Comparison of ENCODE assay signal across 7 cellular contexts in the genomic region with DNA sequence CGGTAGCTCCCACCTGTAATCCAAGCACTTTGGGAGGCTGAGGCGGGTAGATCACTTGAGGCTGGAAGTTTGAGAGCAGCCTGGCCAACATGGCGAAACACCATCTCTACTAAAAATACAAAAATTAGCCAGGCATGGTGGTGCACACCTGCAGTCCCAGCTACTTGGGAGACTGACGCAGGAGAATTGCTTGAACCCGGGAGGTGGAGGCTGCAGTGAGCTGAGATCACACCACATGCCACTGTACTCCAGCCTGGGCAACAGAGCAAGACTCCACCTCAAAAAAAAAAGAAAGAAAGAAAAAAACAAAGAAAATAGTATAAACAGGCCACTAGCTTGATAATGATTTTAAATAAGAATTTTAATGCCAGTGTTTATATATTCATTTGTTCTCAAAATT. TPM values are rescaled to one million over a fixed set of nuclear protein-coding genes. Genes with fewer than 3 reads are reported as not detected.
A peak's percentile ranks its signal among the peaks of the same experiment; 100 is the strongest.
DNase-seq lines count a peak whose midpoint lies in the region; TF ChIP-seq lines count a peak whose summit lies in the region.
"Not testable (repeated sequence)": the region's sequence is repeated elsewhere in the genome, so short reads cannot be mapped to it uniquely, and the experiment has no call there.

No MANE protein-coding gene starts in this region.

- peaks cover 58% of the 10 kb centered on the region for H3K36me3 Mint-ChIP-seq in Calu3 (ENCODE audit: insufficient read depth, unreplicated experiment)
- H3K36me3 Mint-ChIP-seq in MCF 10A (ENCODE audit: insufficient read depth, unreplicated experiment); neural progenitor cell: not testable (repeated sequence)

- H3K27ac ChIP-seq in HEK293 (ENCODE audit: extremely low read depth, low read depth, low read length); neural progenitor cell: not testable (repeated sequence)
- H3K27ac ChIP-seq in PC-9, result peak overlapping the region; percentile 99
- 0 out of 2 replicates have a peak overlapping the region, but pooled peaks have one; percentile 1 for H3K27ac ChIP-seq in VCaP
- peak overlapping the region; percentile 99 for H3K27ac ChIP-seq in epithelial cell of prostate

- BruUV-seq in Calu3 (replicated peaks; lab: Mats Ljungman, UMichigan); PC-9 (replicated peaks; lab: Mats Ljungman, UMichigan); MCF 10A (replicated peaks; lab: Mats Ljungman, UMichigan): not testable (repeated sequence)

- H4K20me1 ChIP-seq in PC-9 (ENCODE audit: insufficient read depth), result peaks cover 51% of the 10 kb centered on the region
- H4K20me1 ChIP-seq in neural progenitor cell (ENCODE audit: low read depth), result peaks cover 93% of the 10 kb centered on the region

- not testable (repeated sequence) for H3K27me3 Mint-ChIP-seq in Calu3 (ENCODE audit: unreplicated experiment); MCF 10A (ENCODE audit: insufficient read depth, unreplicated experiment); neural progenitor cell (ENCODE audit: insufficient read depth, low read depth)

- not testable (repeated sequence) for H3K9me3 ChIP-seq in HEK293 (ENCODE audit: control insufficient read depth, insufficient read depth, low read depth, low read length); PC-9 (ENCODE audit: insufficient read depth, low read depth); neural progenitor cell (ENCODE audit: low read depth)

- H3K27me3 ChIP-seq in PC-9 (ENCODE audit: insufficient read depth, low read depth); neural progenitor cell: not testable (repeated sequence)

- H3K4me3 ChIP-seq in HEK293 (ENCODE audit: low read depth, low read length); neural progenitor cell: not testable (repeated sequence)
- peak overlapping the region; percentile 82; the same call in 1 of the 2 replicates for H3K4me3 ChIP-seq in PC-9

- H3K4me1 ChIP-seq in HEK293 (ENCODE audit: control insufficient read depth, insufficient read depth, low read length) (peaks cover 32% of the 10 kb centered on the region), PC-9 (replicated peaks; ENCODE audit: insufficient read depth) (peaks cover 58% of the 10 kb centered on the region), neural progenitor cell (peaks cover 54% of the 10 kb centered on the region)

- DNase-seq in Calu3; PC-9; MCF 10A (ENCODE audit: unreplicated experiment); epithelial cell of prostate (ENCODE audit: low read depth, low spot score); neural progenitor cell (ENCODE audit: low spot score): not testable (repeated sequence)

- intact Hi-C loops in Calu3 (cut with micrococcal nuclease; ENCODE audit: unreplicated experiment), result loop anchor here (2.0 to 5.0 kb wide), 2 partner anchors 14 to 37 kb away; no protein-coding TSS in a partner anchor
- intact Hi-C loops in PC-9 (cut with micrococcal nuclease; ENCODE audit: unreplicated experiment); MCF 10A (cut with micrococcal nuclease): not testable (repeated sequence)

- not testable (repeated sequence) for H2AFZ ChIP-seq in PC-9; neural progenitor cell (replicated peaks)

- H3K36me3 ChIP-seq in HEK293 (ENCODE audit: control insufficient read depth in 2 of 2, insufficient read depth in 1 of 2, low read length in 2 of 2); neural progenitor cell: not testable (repeated sequence)
- peaks cover 27% of the 10 kb centered on the region for H3K36me3 ChIP-seq in PC-9 (ENCODE audit: low read depth)

- not testable (repeated sequence) for H3K4me3 Mint-ChIP-seq in Calu3 (ENCODE audit: low read depth, unreplicated experiment); MCF 10A (ENCODE audit: unreplicated experiment); neural progenitor cell

- H3F3A ChIP-seq in PC-9 (ENCODE audit: insufficient read depth, low read depth) (peaks cover 25% of the 10 kb centered on the region), neural progenitor cell (ENCODE audit: low read depth) (peaks cover 16% of the 10 kb centered on the region)

- CTCF ChIA-PET in Calu3 (lab: Charles Lee), result not testable (repeated sequence)
- CTCF ChIA-PET in HEK293 (lab: Yijun Ruan, JAX) (interaction anchor here (0.5 kb wide), 1 partner anchor 54 kb away, joined by 3 read pairs; no protein-coding TSS in a partner anchor), PC-9 (lab: Charles Lee) (interaction anchor here (0.5 kb wide), 1 partner anchor 14 kb away, joined by 3 read pairs; no protein-coding TSS in a partner anchor), MCF 10A (lab: Yijun Ruan, JAX) (interaction anchor here (1.2 to 2.6 kb wide), 3 partner anchors 21 to 264 kb away, joined by 5 to 15 read pairs (median 6); no protein-coding TSS in a partner anchor)

- H3K79me2 ChIP-seq in PC-9 (ENCODE audit: low read depth), result peaks cover 99% of the 10 kb centered on the region
- peaks cover 100% of the 10 kb centered on the region for H3K79me2 ChIP-seq in neural progenitor cell (ENCODE audit: low read depth)

- H3K4me1 Mint-ChIP-seq in Calu3 (ENCODE audit: low read depth, unreplicated experiment), result peaks cover 44% of the 10 kb centered on the region
- peaks cover 46% of the 10 kb centered on the region for H3K4me1 Mint-ChIP-seq in MCF 10A (ENCODE audit: insufficient read depth, unreplicated experiment)
- peaks cover 43% of the 10 kb centered on the region for H3K4me1 Mint-ChIP-seq in neural progenitor cell

- H3K27ac Mint-ChIP-seq in Calu3 (ENCODE audit: unreplicated experiment), result peak overlapping the region; percentile 85
- peak overlapping the region; percentile 31 for H3K27ac Mint-ChIP-seq in MCF 10A (ENCODE audit: low read depth, unreplicated experiment)
- H3K27ac Mint-ChIP-seq in neural progenitor cell, result not testable (repeated sequence)

- not testable (repeated sequence) for H3K9ac ChIP-seq in neural progenitor cell

- H3K9me3 Mint-ChIP-seq in Calu3 (ENCODE audit: low read depth, unreplicated experiment); MCF 10A (ENCODE audit: unreplicated experiment); neural progenitor cell: not testable (repeated sequence)

- POLR2A ChIA-PET in HEK293 (lab: Yijun Ruan, JAX), result interaction anchor here (1.7 kb wide), 1 partner anchor 11 kb away, joined by 4 read pairs; no protein-coding TSS in a partner anchor
- POLR2A ChIA-PET in PC-9 (lab: Charles Lee; ENCODE audit: unreplicated experiment), result not testable (repeated sequence)
- POLR2A ChIA-PET in MCF 10A (lab: Yijun Ruan, JAX), result interaction anchor here (0.9 to 11.0 kb wide), 8 partner anchors 8 to 249 kb away, joined by 3 to 103 read pairs (median 5); partner anchors contain the start of gene PAWR

- TF ChIP-seq CTCF in Calu3 (IDR thresholded peaks at IDR 0.05; ENCODE audit: unreplicated experiment); HEK293 (tag by site-specific recombination; IDR thresholded peaks at IDR 0.05); PC-9 (conservative IDR thresholded peaks at IDR 0.05); VCaP (conservative IDR thresholded peaks at IDR 0.05); MCF 10A (IDR thresholded peaks at IDR 0.05; ENCODE audit: unreplicated experiment); neural progenitor cell (IDR thresholded peaks at IDR 0.05): not testable (repeated sequence)

- H3K9me2 ChIP-seq in PC-9 (ENCODE audit: insufficient read depth), result not testable (repeated sequence)

- H3K4me2 ChIP-seq in PC-9 (peak overlapping the region; percentile 81), neural progenitor cell (peak overlapping the region; percentile 32)

TF ChIP-seq in HEK293, 187 proteins besides CTCF, POLR2A, EP300 and RAD21:
- TF ChIP-seq ZSCAN16 (tag by site-specific recombination; IDR thresholded peaks at IDR 0.05) (0 out of 2 replicates have a peak, but pooled peaks have one; percentile 15), ZNF585B (tag by site-specific recombination; IDR thresholded peaks at IDR 0.05) (0 out of 2 replicates have a peak, but pooled peaks have one; percentile 13)

RNA-seq across cellular contexts. Expression of gene PAWR, which starts 6.4 kb away (rescaled TPM):
- total RNA-seq in Calu3 (2022) (172 and 204 TPM in 2 replicates), PC-9 (2021) (204 and 361 TPM in 2 replicates), MCF 10A (2022) (248 and 330 TPM in 2 replicates), neural progenitor cell (ENCODE audit: low replicate concordance) (80.6 and 103 TPM in 2 replicates)
